Comparison of ENCODE assay signal across 18 cellular contexts in the genomic region with DNA sequence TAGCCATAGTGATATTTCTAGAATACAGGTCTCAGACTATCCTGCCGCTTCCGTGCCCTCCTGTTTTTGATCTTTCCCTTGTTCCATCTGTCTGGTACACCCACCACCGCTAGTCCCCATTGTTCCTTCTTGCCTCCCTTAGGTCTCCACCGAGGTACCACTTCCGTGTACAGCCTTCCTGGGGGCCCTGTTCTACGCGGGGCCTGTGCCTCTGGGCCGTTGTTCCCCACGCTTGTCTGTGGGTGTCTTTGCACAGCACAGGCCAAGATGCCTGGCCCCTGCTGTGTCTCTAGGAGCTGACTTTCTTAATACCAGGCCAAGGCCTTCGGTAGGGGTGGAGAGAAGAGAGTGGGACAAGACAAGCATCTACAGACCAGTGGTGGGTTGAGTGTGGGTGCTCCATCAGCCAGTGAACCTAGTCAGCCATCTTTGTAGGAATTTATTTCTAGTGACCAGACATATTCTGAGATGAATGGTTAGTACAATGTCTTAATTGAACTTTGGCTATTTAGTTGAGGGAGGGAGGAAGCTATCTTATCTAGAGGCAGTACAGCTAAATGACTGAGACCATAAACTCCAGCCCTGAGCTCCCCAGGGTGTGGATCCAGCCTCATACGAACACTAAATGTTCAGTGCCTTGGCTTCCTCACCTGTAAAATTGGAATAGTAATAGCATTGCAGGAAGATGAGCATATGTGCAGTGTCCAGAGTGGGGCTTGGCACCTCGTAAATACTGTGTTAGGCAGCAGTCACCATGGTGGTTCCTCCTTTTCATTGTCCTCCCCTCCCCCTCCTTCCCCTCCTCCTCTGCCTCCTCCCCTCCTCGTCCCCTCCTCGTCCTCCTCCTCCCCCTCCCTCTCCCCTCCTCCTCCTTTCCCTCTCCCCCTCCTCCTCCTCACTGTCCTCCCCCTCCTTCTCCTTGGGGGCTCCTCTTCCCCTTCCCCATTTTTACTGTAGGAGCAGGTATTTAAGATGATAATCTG.
A peak's percentile ranks its signal among the peaks of the same experiment; 100 is the strongest.
DNase-seq lines count a peak whose midpoint lies in the region; ATAC-seq and TF ChIP-seq lines count a peak whose summit lies in the region.
"Had no signal": no experiment of that assay in that cellular context is flagged by ENCODE, and none has a peak within 500 bp of the region (broad histone marks: within the 10 kb centered on the region; RNA-seq: fewer than 3 reads in every experiment).

No MANE protein-coding gene starts in this region.

- H3K9ac ChIP-seq in OCI-LY1 (ENCODE audit: low read length) (no peak overlapping the region; the same call in 1 of the 2 replicates), neuronal stem cell (ENCODE audit: low read depth, low read length, poor library complexity) (no peak overlapping the region)
- H3K9ac ChIP-seq: parathyroid adenoma had no signal

- H3K14ac ChIP-seq in neuronal stem cell (ENCODE audit: low read length), result no peak overlapping the region

- H3K9me2 ChIP-seq in GM23338 (ENCODE audit: insufficient read depth) (no peaks in the 10 kb centered on the region; the same call in 1 of the 2 replicates), OCI-LY1 (ENCODE audit: low read depth, low read length) (no peaks in the 10 kb centered on the region)

- H3K79me2 ChIP-seq in GM23338 (replicated peaks; ENCODE audit: insufficient read depth), result peaks cover 22% of the 10 kb centered on the region
- peaks cover 12% of the 10 kb centered on the region; the same call in 1 of the 2 replicates for H3K79me2 ChIP-seq in OCI-LY1 (ENCODE audit: insufficient read depth, low read length)
- H3K79me2 ChIP-seq: parathyroid adenoma had no signal

- H3K36me3 Mint-ChIP-seq in GM23338 (ENCODE audit: low read depth), result peaks cover 6% of the 10 kb centered on the region; the same call in 1 of the 3 replicates
- peaks cover 18% of the 10 kb centered on the region for H3K36me3 Mint-ChIP-seq in activated naive CD4-positive, alpha-beta T cell treated with anti-CD3 and anti-CD28 coated beads for 36 hours (ENCODE audit: low read depth)

- no peaks in the 10 kb centered on the region for H3K9me3 Mint-ChIP-seq in GM23338
- no peaks in the 10 kb centered on the region for H3K9me3 Mint-ChIP-seq in activated naive CD4-positive, alpha-beta T cell treated with anti-CD3 and anti-CD28 coated beads for 36 hours

- H3K18ac ChIP-seq in neuronal stem cell (ENCODE audit: low read length), result peak overlapping the region; percentile 35

- H3K9me3 ChIP-seq in OCI-LY1 (ENCODE audit: low read length), result no peaks in the 10 kb centered on the region
- H3K9me3 ChIP-seq in neuronal stem cell (replicated peaks in 1 of 2; ENCODE audit: control insufficient read depth in 2 of 2, insufficient read depth in 1 of 2, low read depth in 1 of 2, low read length in 2 of 2), result no peaks in the 10 kb centered on the region
- no peaks in the 10 kb centered on the region for H3K9me3 ChIP-seq in HAP-1
- H3K9me3 ChIP-seq: left lung, suprapubic skin had no signal

- peak overlapping the region; percentile 29 for H3K23ac ChIP-seq in neuronal stem cell (ENCODE audit: low read depth, low read length, poor library complexity)

- H3F3A ChIP-seq in GM23338 (replicated peaks; ENCODE audit: low read depth) (no peaks in the 10 kb centered on the region), OCI-LY1 (ENCODE audit: insufficient read depth, low read length) (no peaks in the 10 kb centered on the region)

- H4K20me1 ChIP-seq in GM23338 (replicated peaks; ENCODE audit: insufficient read depth) (no peaks in the 10 kb centered on the region), OCI-LY1 (ENCODE audit: insufficient read depth, low read length) (no peaks in the 10 kb centered on the region)

- 0 out of 2 replicates have a peak overlapping the region, but pooled peaks have one; percentile 34 for H3K27ac Mint-ChIP-seq in GM23338
- H3K27ac Mint-ChIP-seq in activated naive CD4-positive, alpha-beta T cell treated with anti-CD3 and anti-CD28 coated beads for 36 hours, result no peak overlapping the region

- no peak overlapping the region for H3K4ac ChIP-seq in neuronal stem cell (ENCODE audit: low read length)

- WGBS in neuronal stem cell (ENCODE audit: extremely low coverage in 2 of 2, insufficient read length in 2 of 2, insufficient replicate concordance in 1 of 2), 2 donors, result no CpG with 5 or more reads among the region's 14 CpGs

- H2AK5ac ChIP-seq in neuronal stem cell (ENCODE audit: low read depth, low read length), result no peak overlapping the region

- no peak overlapping the region for H2BK5ac ChIP-seq in neuronal stem cell (ENCODE audit: low read length)

- intact Hi-C loops in activated naive CD4-positive, alpha-beta T cell treated with anti-CD3 and anti-CD28 coated beads for 36 hours (cut with micrococcal nuclease), result no loop called here

- CTCF ChIA-PET in activated naive CD4-positive, alpha-beta T cell treated with anti-CD3 and anti-CD28 coated beads for 36 hours (lab: Charles Lee), result no interaction called here

- H2BK12ac ChIP-seq in neuronal stem cell (ENCODE audit: low read length), result no peak overlapping the region

- H3K79me1 ChIP-seq in neuronal stem cell (ENCODE audit: low read depth, low read length), result no peaks in the 10 kb centered on the region

- H2BK15ac ChIP-seq in neuronal stem cell (ENCODE audit: low read length), result no peak overlapping the region

- DNase-seq in GM23338 (ENCODE audit: low spot score), result no peak
- peak; percentile 39 for DNase-seq in ecto neural progenitor cell (ENCODE audit: low spot score)
- no peak for DNase-seq in neuronal stem cell (ENCODE audit: low spot score)
- no peak for DNase-seq in COLO668 (lab: John Stamatoyannopoulos, UW; ENCODE audit: unreplicated experiment)
- DNase-seq in NCI-H146 treated with DMSO at 0.1 percent for 48 hours (lab: John Stamatoyannopoulos, UW; ENCODE audit: unreplicated experiment), result no peak
- DNase-seq in HAP-1 (ENCODE audit: low spot score in 2 of 2), result no peak
- DNase-seq in activated naive CD4-positive, alpha-beta T cell treated with anti-CD3 and anti-CD28 coated beads for 36 hours, result no peak
- DNase-seq: activated gamma-delta T cell treated with Interleukin-2 at 50 U/mL for 16 hours; aorta; foreskin fibroblast; NCI-H1105; RPMI8226; stimulated activated CD4-positive, alpha-beta T cell treated with anti-CD3 and anti-CD28 coated beads, Interleukin-2, amount 100 ng/mL, for 48 hours; WERI-Rb-1 had no signal

- H3K4me1 ChIP-seq in GM23338 (ENCODE audit: insufficient read depth) (peaks cover 29% of the 10 kb centered on the region), OCI-LY1 (ENCODE audit: insufficient read depth, low read length, severe bottlenecking) (peaks cover 50% of the 10 kb centered on the region), neuronal stem cell (ENCODE audit: control insufficient read depth in 2 of 2, insufficient read depth in 1 of 2, low read depth in 1 of 2, low read length in 2 of 2) (peaks cover 0 to 13% of the 10 kb centered on the region in 2 donors), HAP-1 (peaks cover 4% of the 10 kb centered on the region; the same call in 1 of the 2 replicates)
- H3K4me1 ChIP-seq: parathyroid adenoma had no signal

- H3K4me2 ChIP-seq in GM23338 (no peak overlapping the region), OCI-LY1 (ENCODE audit: low read length) (peak overlapping the region; percentile 6; the same call in 1 of the 2 replicates), neuronal stem cell (ENCODE audit: insufficient read depth, low read length, poor library complexity, severe bottlenecking) (no peak overlapping the region)

- no peak for ATAC-seq in GM23338
- ATAC-seq: left lung had no signal

- in situ Hi-C loops in HAP-1 (cut with MboI; ENCODE audit: low sequenced_read_pairs), result no loop called here

- no peak overlapping the region for H4K91ac ChIP-seq in neuronal stem cell (ENCODE audit: low read depth, low read length, poor library complexity)

- no peak overlapping the region for H3K4me3 Mint-ChIP-seq in GM23338
- no peak overlapping the region for H3K4me3 Mint-ChIP-seq in activated naive CD4-positive, alpha-beta T cell treated with anti-CD3 and anti-CD28 coated beads for 36 hours

- H3K4me1 Mint-ChIP-seq in GM23338, result peaks cover 51% of the 10 kb centered on the region
- peaks cover 50% of the 10 kb centered on the region for H3K4me1 Mint-ChIP-seq in activated naive CD4-positive, alpha-beta T cell treated with anti-CD3 and anti-CD28 coated beads for 36 hours (ENCODE audit: low read depth)

- TF ChIP-seq CTCF in GM23338 (conservative IDR thresholded peaks at IDR 0.05; ENCODE audit: low read depth in 2 of 2) (no peak), OCI-LY1 (IDR thresholded peaks at IDR 0.05; ENCODE audit: low read length) (no peak)

- H3K27me3 ChIP-seq in GM23338 (ENCODE audit: insufficient read depth) (no peaks in the 10 kb centered on the region), OCI-LY1 (ENCODE audit: insufficient read depth, low read length) (no peaks in the 10 kb centered on the region), neuronal stem cell (ENCODE audit: control insufficient read depth in 3 of 3, insufficient read depth in 3 of 3, low read depth in 1 of 3, low read length in 3 of 3) (no peaks in the 10 kb centered on the region), HAP-1 (ENCODE audit: low read depth) (no peaks in the 10 kb centered on the region)
- H3K27me3 ChIP-seq: left lung, suprapubic skin had no signal

- H3K27ac ChIP-seq in GM23338 (ENCODE audit: low read depth) (no peak overlapping the region), OCI-LY1 (ENCODE audit: low read depth, low read length, poor library complexity, severe bottlenecking) (peak overlapping the region; percentile 54), neuronal stem cell (replicated peaks; ENCODE audit: low read length) (no peak overlapping the region)
- H3K27ac ChIP-seq: left lung, parathyroid adenoma, suprapubic skin, WERI-Rb-1 had no signal

- H3K4me3 ChIP-seq in GM23338, result no peak overlapping the region
- no peak overlapping the region for H3K4me3 ChIP-seq in OCI-LY1 (ENCODE audit: low read depth, low read length, poor library complexity, severe bottlenecking)
- H3K4me3 ChIP-seq in neuronal stem cell (ENCODE audit: low read length in 2 of 2), result no peak overlapping the region
- no peak overlapping the region for H3K4me3 ChIP-seq in HAP-1
- H3K4me3 ChIP-seq: left lung, suprapubic skin had no signal

- no peaks in the 10 kb centered on the region for H3K36me3 ChIP-seq in GM23338 (ENCODE audit: insufficient read depth)
- peaks cover 14% of the 10 kb centered on the region; the same call in 1 of the 2 replicates for H3K36me3 ChIP-seq in OCI-LY1 (ENCODE audit: insufficient read depth, low read length)
- H3K36me3 ChIP-seq in neuronal stem cell (replicated peaks in 1 of 2; ENCODE audit: control insufficient read depth in 2 of 2, insufficient read depth in 2 of 2, low read length in 2 of 2), result peaks cover 2 to 14% of the 10 kb centered on the region in 2 donors
- no peaks in the 10 kb centered on the region for H3K36me3 ChIP-seq in HAP-1 (replicated peaks)

- H3K27me3 Mint-ChIP-seq in GM23338 (ENCODE audit: insufficient read depth, low read depth, poor library complexity), result peaks cover 5% of the 10 kb centered on the region
- no peaks in the 10 kb centered on the region for H3K27me3 Mint-ChIP-seq in activated naive CD4-positive, alpha-beta T cell treated with anti-CD3 and anti-CD28 coated beads for 36 hours (ENCODE audit: low read depth)

- H2AFZ ChIP-seq in GM23338, result no peak overlapping the region
- H2AFZ ChIP-seq in OCI-LY1 (ENCODE audit: low read length), result no peak overlapping the region
- H2AFZ ChIP-seq in neuronal stem cell (ENCODE audit: low read length), result no peak overlapping the region
- H2AFZ ChIP-seq: parathyroid adenoma had no signal

- H4K8ac ChIP-seq in neuronal stem cell (ENCODE audit: low read depth, low read length), result no peak overlapping the region

- H2BK120ac ChIP-seq in neuronal stem cell (ENCODE audit: low read depth, low read length), result no peak overlapping the region
